9 cellular contexts compared by ENCODE assay signal in genomic region chr10:97292862-97293198, GRCh38. TPM values are rescaled to one million over a fixed set of nuclear protein-coding genes. Genes with fewer than 3 reads are reported as not detected.
DNase-seq lines count a peak whose midpoint lies in the region; ATAC-seq, FAIRE-seq and TF ChIP-seq lines count a peak whose summit lies in the region.
"Had no signal": no experiment of that assay in that cellular context is flagged by ENCODE, and none has a peak within 500 bp of the region (broad histone marks: within the 10 kb centered on the region; RNA-seq: fewer than 3 reads in every experiment).

No MANE protein-coding gene starts in this region.

- POLR2A ChIA-PET in CD4-positive, alpha-beta memory T cell (lab: Charles Lee; ENCODE audit: partially characterized antibody), result interaction anchor here (1.5 to 4.5 kb wide), 5 partner anchors 14 to 349 kb away, joined by 4 to 42 read pairs (median 6); partner anchors contain the start of genes FRAT1, FRAT2 and RRP12
- POLR2A ChIA-PET in GM12878 (lab: Charles Lee), result interaction anchor here (0.5 to 1.5 kb wide), 2 partner anchors 14 to 40 kb away, joined by 3 to 5 read pairs; no protein-coding TSS in a partner anchor

- peaks cover 11% of the 10 kb centered on the region for H3K4me1 ChIP-seq in CD4-positive, alpha-beta memory T cell (ENCODE audit: insufficient read depth, low read length)
- no peaks in the 10 kb centered on the region; the same call in 1 of the 2 replicates for H3K4me1 ChIP-seq in GM12878 (ENCODE audit: control insufficient read depth, insufficient read depth, low read length)

- TF ChIP-seq CTCF in GM12878 (IDR thresholded peaks at IDR 0.05 in 2 of 3, conservative IDR thresholded peaks at IDR 0.05 in 1 of 3; ENCODE audit: control insufficient read depth in 2 of 3, extremely low read depth in 1 of 3, insufficient read depth in 1 of 3, low read depth in 3 of 3, low read length in 3 of 3) (no peak), neural crest cell (conservative IDR thresholded peaks at IDR 0.05) (no peak)

- peaks cover 0 to 8% of the 10 kb centered on the region in 2 donors for H3K36me3 Mint-ChIP-seq in CD4-positive, alpha-beta memory T cell
- H3K36me3 Mint-ChIP-seq in neural crest cell (ENCODE audit: low read depth), result no peaks in the 10 kb centered on the region

- SMC1A ChIA-PET in GM12878 (lab: Charles Lee; ENCODE audit: uncharacterized antibody, unreplicated experiment), result interaction anchor here (1.9 kb wide), 1 partner anchor 14 kb away, joined by 7 read pairs; no protein-coding TSS in a partner anchor

- peaks cover 8 to 25% (median 20%) of the 10 kb centered on the region in 4 donors for H3K4me1 Mint-ChIP-seq in CD4-positive, alpha-beta memory T cell
- H3K4me1 Mint-ChIP-seq in neural crest cell, result peaks cover 18% of the 10 kb centered on the region

- FAIRE-seq in GM12878 (lab: Jason Lieb, UNC), result no peak
- FAIRE-seq in HTR-8/SVneo (lab: Jason Lieb, UNC), result no peak

- H3K36me3 ChIP-seq in CD4-positive, alpha-beta memory T cell (ENCODE audit: insufficient read depth, low read length), result no peaks in the 10 kb centered on the region
- H3K36me3 ChIP-seq in KOPT-K1 (ENCODE audit: insufficient read depth, low read length) (0 out of 2 replicates have a peak, but pooled peaks cover 7% of the 10 kb centered on the region), GM12878 (ENCODE audit: control insufficient read depth in 2 of 2, insufficient read depth in 2 of 2, low read length in 1 of 2) (no peaks in the 10 kb centered on the region)
- H3K36me3 ChIP-seq: ovary had no signal

- BruUV-seq in GM12878 (replicated peaks; lab: Mats Ljungman, UMichigan), result no TSS peak

- TF ChIP-seq POLR2A in GM12878 (IDR thresholded peaks at IDR 0.05; ENCODE audit: low read depth, low read length), result no peak

- RAD21 ChIA-PET in GM12878 (lab: Charles Lee; ENCODE audit: unreplicated experiment), result no interaction called here

- no peaks in the 10 kb centered on the region for H4K20me1 ChIP-seq in GM12878 (ENCODE audit: control insufficient read depth, insufficient read depth)

- H3K27ac ChIP-seq in CD4-positive, alpha-beta memory T cell (ENCODE audit: low read depth, low read length), result no peak overlapping the region
- H3K27ac ChIP-seq in KOPT-K1 (ENCODE audit: low read depth, low read length, poor library complexity, severe bottlenecking) (peak overlapping the region; percentile 87), GM12878 (ENCODE audit: control insufficient read depth, insufficient read depth) (no peak overlapping the region)

- 13% methylated on average over 3 of the region's 3 CpGs for WGBS in GM12878 (ENCODE audit: insufficient coverage, insufficient replicate concordance, low lambda C conversion rate, missing lambda C conversion rate)

- intact Hi-C loops in CD4-positive, alpha-beta memory T cell (cut with micrococcal nuclease), result loop anchor here (1.0 to 10.0 kb wide), 6 partner anchors 26 to 842 kb away; partner anchors contain the start of genes EXOSC1, FRAT1, FRAT2 and MMS19
- intact Hi-C loops in GM12878 (cut with micrococcal nuclease; ENCODE audit: unreplicated experiment), result loop anchor here (1.0 to 5.0 kb wide), 2 partner anchors 39 to 205 kb away; partner anchors contain the start of genes FRAT2, MMS19 and UBTD1

- peak overlapping the region; percentile 90 to 99 (median 94) for H3K4me3 Mint-ChIP-seq in CD4-positive, alpha-beta memory T cell
- H3K4me3 Mint-ChIP-seq in neural crest cell, result peak overlapping the region; percentile 90

- in situ Hi-C loops in GM12878 (cut with MboI), result no loop called here

- DNase-seq in CD4-positive, alpha-beta memory T cell, result no peak
- DNase-seq in GM12878 (ENCODE audit: low read depth, low spot score) (no peak), neural crest cell (ENCODE audit: low read depth, low spot score) (no peak), GOT3 (lab: John Stamatoyannopoulos, UW) (no peak), NCI-H2029 treated with DMSO at 0.1 percent for 48 hours (lab: John Stamatoyannopoulos, UW) (no peak), HTR-8/SVneo (ENCODE audit: insufficient read length, low spot score) (no peak)

- peaks cover 1 to 3% of the 10 kb centered on the region in 2 donors for H3K27me3 Mint-ChIP-seq in CD4-positive, alpha-beta memory T cell
- no peaks in the 10 kb centered on the region for H3K27me3 Mint-ChIP-seq in neural crest cell (ENCODE audit: low read depth)

- peaks cover 27% of the 10 kb centered on the region for H3K79me2 ChIP-seq in GM12878 (ENCODE audit: control insufficient read depth, insufficient read depth, low read length)

- peaks cover 0 to 3% (median 0%) of the 10 kb centered on the region in 8 donors for H3K9me3 Mint-ChIP-seq in CD4-positive, alpha-beta memory T cell
- no peaks in the 10 kb centered on the region for H3K9me3 Mint-ChIP-seq in neural crest cell

- CTCF ChIA-PET in CD4-positive, alpha-beta memory T cell (lab: Charles Lee; ENCODE audit: partially characterized antibody), result interaction anchor here (1.5 to 5.5 kb wide), 2 partner anchors 14 to 111 kb away, joined by 3 to 28 read pairs; no protein-coding TSS in a partner anchor
- CTCF ChIA-PET in GM12878 (lab: Yijun Ruan, JAX), result interaction anchor here (4.0 kb wide), 1 partner anchor 15 kb away, joined by 22 read pairs; no protein-coding TSS in a partner anchor

- H3K4me3 ChIP-seq in CD4-positive, alpha-beta memory T cell (ENCODE audit: low read length in 2 of 2), result no peak overlapping the region
- no peak overlapping the region for H3K4me3 ChIP-seq in GM12878

- TF ChIP-seq EP300 in GM12878 (IDR thresholded peaks at IDR 0.05; ENCODE audit: borderline replicate concordance in 1 of 2, control insufficient read depth in 1 of 2, low read depth in 2 of 2, low read length in 2 of 2), result no peak

- ATAC-seq in GM12878, result no peak
- ATAC-seq in HG02798 (IDR thresholded peaks at IDR 0.05; ENCODE audit: poor library complexity, unreplicated experiment), result no peak

- H3K4me2 ChIP-seq in GM12878 (ENCODE audit: control insufficient read depth, insufficient read depth), result peak overlapping the region; percentile 36; the same call in 1 of the 2 replicates

- H3K27me3 ChIP-seq in CD4-positive, alpha-beta memory T cell (ENCODE audit: insufficient read depth, low read length), result no peaks in the 10 kb centered on the region
- no peaks in the 10 kb centered on the region for H3K27me3 ChIP-seq in GM12878 (replicated peaks in 1 of 2; ENCODE audit: control insufficient read depth in 2 of 2, insufficient read depth in 2 of 2, low read length in 1 of 2)
- H3K27me3 ChIP-seq: ovary had no signal

- no peak for TF ChIP-seq RAD21 in GM12878 (IDR thresholded peaks at IDR 0.05; ENCODE audit: insufficient read depth, low read depth, low read length)

- peak overlapping the region; percentile 37; the same call in 1 of the 2 replicates for H2AFZ ChIP-seq in GM12878 (ENCODE audit: control insufficient read depth, low read depth, low read length)

- H3K27ac Mint-ChIP-seq in CD4-positive, alpha-beta memory T cell, result peak overlapping the region; percentile 85 to 97 (median 95)
- H3K27ac Mint-ChIP-seq in neural crest cell (ENCODE audit: unreplicated experiment), result no peak overlapping the region

- no peaks in the 10 kb centered on the region for H3K9me3 ChIP-seq in CD4-positive, alpha-beta memory T cell (ENCODE audit: control insufficient read depth in 1 of 2, low read length in 2 of 2)
- H3K9me3 ChIP-seq in KOPT-K1 (ENCODE audit: insufficient read depth, low read length, poor library complexity, severe bottlenecking), result no peaks in the 10 kb centered on the region
- H3K9me3 ChIP-seq in GM12878 (replicated peaks; ENCODE audit: control insufficient read depth, insufficient read depth, low read length), result no peaks in the 10 kb centered on the region
- H3K9me3 ChIP-seq: ovary had no signal

- H3K9ac ChIP-seq in GM12878 (ENCODE audit: control insufficient read depth, insufficient read depth, low read length), result no peak overlapping the region

RNA-seq across cellular contexts. Expression of gene ARHGAP19, which starts 0.4 kb away (rescaled TPM):
- 10 to 100 TPM; 17.0 to 19.3 TPM for total RNA-seq in CD4-positive, alpha-beta memory T cell
- 1 to 10 TPM; 6.8 to 9.4 TPM for polyA plus RNA-seq in CD4-positive, alpha-beta memory T cell
- total RNA-seq in GM12878 (2013; cell fraction: nucleolus; rRNA removed), result 27.1 and 29.8 TPM in 2 replicates
- total RNA-seq in GM12878 (2014; rRNA removed) (19.6 and 23.9 TPM in 2 replicates), GM12878 (2014; rRNA removed; fragmentation: Illumina TruSeq; extraction: Trizol) (29.0 and 29.8 TPM in 2 replicates), GM12878 (2021) (30.8 and 32.2 TPM in 2 replicates), neural crest cell (30.3 and 32.1 TPM in 2 replicates)
- polyA plus RNA-seq in GM12878 (2011; ENCODE audit: low read depth), result 13.1 TPM
- polyA plus RNA-seq in GM12878 (2011; rRNA removed) (40.7 and 53.1 TPM in 2 replicates), GM12878 (2014; fragmentation: Illumina TruSeq; extraction: Trizol) (31.7 and 39.4 TPM in 2 replicates), GM12878 (2014; fragmentation: Nextera tagmentation; extraction: Ambion mirVana) (10 to 100 TPM; 13.3 to 16.1 TPM), GM12878 (2014; rRNA removed) (18.3 and 21.8 TPM in 2 replicates), GM12878 (2016; fragmentation: Nextera tagmentation; extraction: Ambion mirVana) (10 to 100 TPM; 22.3 to 22.9 TPM)
- polyA plus RNA-seq in GM12878 (2011; cell fraction: cytosol; rRNA removed), result 17.5 and 23.3 TPM in 2 replicates
- 23.6 and 24.4 TPM in 2 replicates for polyA plus RNA-seq in GM12878 (2011; cell fraction: nucleus; rRNA removed)
- polyA plus RNA-seq in GM12878 (2012), result 17.2 and 19.6 TPM in 2 replicates
- 26.5 and 29.2 TPM in 2 replicates for polyA minus RNA-seq in GM12878 (2011; rRNA and poly(A)+ RNA removed)
- polyA minus RNA-seq in GM12878 (2011; cell fraction: cytosol; rRNA and poly(A)+ RNA removed), result 9.6 and 11.1 TPM in 2 replicates
- 9.1 and 9.9 TPM in 2 replicates for polyA minus RNA-seq in GM12878 (2011; cell fraction: nucleus; rRNA and poly(A)+ RNA removed)

RNA-seq across cellular contexts. Expression of gene FRAT1, which starts 26.2 kb away (rescaled TPM):
- total RNA-seq in CD4-positive, alpha-beta memory T cell, result 10 to 100 TPM; 20.2 to 21.8 TPM
- polyA plus RNA-seq in CD4-positive, alpha-beta memory T cell, result 10 to 100 TPM in 1 of 2 donors, 1 to 10 TPM in 1; 9.0 to 12.5 TPM
- 0.94 and 1.3 TPM in 2 replicates for total RNA-seq in GM12878 (2013; cell fraction: nucleolus; rRNA removed)
- 0.44 and 0.73 TPM in 2 replicates for total RNA-seq in GM12878 (2014; rRNA removed)
- total RNA-seq in GM12878 (2014; rRNA removed; fragmentation: Illumina TruSeq; extraction: Trizol), result 0.28 and 0.36 TPM in 2 replicates
- 0.56 and 0.67 TPM in 2 replicates for total RNA-seq in GM12878 (2021)
- polyA plus RNA-seq in GM12878 (2011; ENCODE audit: low read depth), result not detected
- polyA plus RNA-seq in GM12878 (2011; rRNA removed), result 0.19 and 0.20 TPM in 2 replicates
- 0.20 and 0.21 TPM in 2 replicates for polyA plus RNA-seq in GM12878 (2011; cell fraction: cytosol; rRNA removed)
- polyA plus RNA-seq in GM12878 (2011; cell fraction: nucleus; rRNA removed), result 0.30 and 0.32 TPM in 2 replicates
- 0.62 and 0.70 TPM in 2 replicates for polyA plus RNA-seq in GM12878 (2012)
- 0.13 TPM in 1 of 2 replicates, not detected in the other for polyA plus RNA-seq in GM12878 (2014; fragmentation: Illumina TruSeq; extraction: Trizol)
- polyA plus RNA-seq in GM12878 (2014; fragmentation: Nextera tagmentation; extraction: Ambion mirVana), result under 1 TPM; 0.07 to 0.08 TPM
- 0.19 and 0.65 TPM in 2 replicates for polyA plus RNA-seq in GM12878 (2014; rRNA removed)
- under 1 TPM; 0.11 to 0.32 TPM for polyA plus RNA-seq in GM12878 (2016; fragmentation: Nextera tagmentation; extraction: Ambion mirVana)
- 0.22 and 0.31 TPM in 2 replicates for polyA minus RNA-seq in GM12878 (2011; rRNA and poly(A)+ RNA removed)
- 0.40 and 0.62 TPM in 2 replicates for polyA minus RNA-seq in GM12878 (2011; cell fraction: cytosol; rRNA and poly(A)+ RNA removed)
- polyA minus RNA-seq in GM12878 (2011; cell fraction: nucleus; rRNA and poly(A)+ RNA removed), result 0.48 and 1.1 TPM in 2 replicates
- 1.6 and 2.2 TPM in 2 replicates for total RNA-seq in neural crest cell

RNA-seq across cellular contexts. Expression of gene FRAT2, which starts 41.7 kb away (rescaled TPM):
- total RNA-seq in CD4-positive, alpha-beta memory T cell, result 10 to 100 TPM; 28.7 to 30.4 TPM
- 10 to 100 TPM; 13.1 to 15.6 TPM for polyA plus RNA-seq in CD4-positive, alpha-beta memory T cell
- 5.0 TPM in 2 replicates for total RNA-seq in GM12878 (2013; cell fraction: nucleolus; rRNA removed)
- total RNA-seq in GM12878 (2014; rRNA removed) (5.0 and 5.9 TPM in 2 replicates), GM12878 (2014; rRNA removed; fragmentation: Illumina TruSeq; extraction: Trizol) (3.5 and 4.1 TPM in 2 replicates), GM12878 (2021) (5.2 and 5.6 TPM in 2 replicates), neural crest cell (8.6 and 8.8 TPM in 2 replicates)
- 1.2 TPM for polyA plus RNA-seq in GM12878 (2011; ENCODE audit: low read depth)
- polyA plus RNA-seq in GM12878 (2011; rRNA removed) (3.9 and 4.4 TPM in 2 replicates), GM12878 (2014; fragmentation: Illumina TruSeq; extraction: Trizol) (2.9 and 3.8 TPM in 2 replicates), GM12878 (2014; fragmentation: Nextera tagmentation; extraction: Ambion mirVana) (1 to 10 TPM in 1 of 2 experiments, under 1 TPM in 1; 0.69 to 1.8 TPM), GM12878 (2014; rRNA removed) (4.4 and 5.0 TPM in 2 replicates), GM12878 (2016; fragmentation: Nextera tagmentation; extraction: Ambion mirVana) (1 to 10 TPM; 1.3 to 2.2 TPM)
- 4.3 and 4.4 TPM in 2 replicates for polyA plus RNA-seq in GM12878 (2011; cell fraction: cytosol; rRNA removed)
- 2.6 and 4.1 TPM in 2 replicates for polyA plus RNA-seq in GM12878 (2011; cell fraction: nucleus; rRNA removed)
- polyA plus RNA-seq in GM12878 (2012), result 2.5 TPM in 2 replicates
- polyA minus RNA-seq in GM12878 (2011; rRNA and poly(A)+ RNA removed), result 1.8 and 2.6 TPM in 2 replicates
- polyA minus RNA-seq in GM12878 (2011; cell fraction: cytosol; rRNA and poly(A)+ RNA removed), result 2.0 TPM in 2 replicates
- polyA minus RNA-seq in GM12878 (2011; cell fraction: nucleus; rRNA and poly(A)+ RNA removed), result 1.7 and 3.3 TPM in 2 replicates
